ENCODE assay signal across 8 cellular contexts in the genomic region with DNA sequence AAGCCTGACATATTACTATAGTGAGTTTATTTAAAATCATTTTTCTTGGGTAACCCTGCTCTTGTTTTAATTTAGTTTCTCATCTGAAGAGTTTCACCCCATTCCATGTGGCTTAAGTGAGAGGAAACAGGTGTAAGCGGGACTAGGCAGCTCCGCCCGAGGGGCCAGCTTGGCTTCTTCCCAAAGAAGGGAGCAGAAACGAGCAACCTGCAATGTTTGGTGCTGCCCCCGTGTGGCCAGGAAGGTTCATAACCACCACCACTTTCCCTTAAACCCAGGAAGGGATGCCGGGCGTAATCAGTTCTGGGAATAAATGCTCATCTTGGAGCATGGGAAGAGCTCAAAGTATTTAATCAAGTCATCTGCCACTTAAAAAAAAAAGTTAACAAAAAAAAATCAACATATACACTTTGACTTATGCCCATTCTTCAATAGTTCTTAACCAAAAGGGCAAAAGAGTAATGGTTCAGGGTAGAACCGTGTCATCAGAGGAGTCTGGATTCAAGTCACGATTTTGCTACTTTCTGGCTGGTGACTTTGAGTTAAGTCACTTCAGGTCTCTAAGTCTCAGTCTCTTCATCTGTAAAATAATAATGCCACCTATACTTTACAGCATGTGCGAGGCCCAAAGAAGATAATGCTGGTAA.
DNase-seq lines count a peak whose midpoint lies in the region; ATAC-seq and TF ChIP-seq lines count a peak whose summit lies in the region.

No MANE protein-coding gene starts in this region.

- H3K9me3 Mint-ChIP-seq in effector memory CD8-positive, alpha-beta T cell, result no peaks in the 10 kb centered on the region
- no peaks in the 10 kb centered on the region for H3K9me3 Mint-ChIP-seq in mesothelial cell of epicardium

- H3K4me3 Mint-ChIP-seq in effector memory CD8-positive, alpha-beta T cell, result no peak overlapping the region
- peak overlapping the region; percentile 37 for H3K4me3 Mint-ChIP-seq in mesothelial cell of epicardium

- no peaks in the 10 kb centered on the region for H3K36me3 Mint-ChIP-seq in effector memory CD8-positive, alpha-beta T cell (ENCODE audit: insufficient read depth)
- peaks cover 8% of the 10 kb centered on the region for H3K36me3 Mint-ChIP-seq in mesothelial cell of epicardium

- H3K27me3 Mint-ChIP-seq in effector memory CD8-positive, alpha-beta T cell, result peaks cover 5 to 15% of the 10 kb centered on the region in 2 donors
- no peaks in the 10 kb centered on the region for H3K27me3 Mint-ChIP-seq in mesothelial cell of epicardium (ENCODE audit: low read depth)

- H3K4me1 Mint-ChIP-seq in effector memory CD8-positive, alpha-beta T cell (ENCODE audit: low read depth in 2 of 2), result peaks cover 3 to 5% of the 10 kb centered on the region in 2 donors
- peaks cover 4% of the 10 kb centered on the region for H3K4me1 Mint-ChIP-seq in mesothelial cell of epicardium

- no peak overlapping the region for H3K27ac Mint-ChIP-seq in effector memory CD8-positive, alpha-beta T cell
- H3K27ac Mint-ChIP-seq in mesothelial cell of epicardium, result peak overlapping the region; percentile 69

- DNase-seq in NCI-H82 (lab: John Stamatoyannopoulos, UW) (peak; percentile 86), mesothelial cell of epicardium (ENCODE audit: low spot score in 2 of 2, unreplicated experiment in 2 of 2) (peak; percentile 75 to 86)
- peak; percentile 11 to 39 for DNase-seq in activated CD8-positive, alpha-beta memory T cell treated with anti-CD3 and anti-CD28 coated beads for 1 hour (ENCODE audit: extremely low read depth in 1 of 2, low read depth in 1 of 2)
- DNase-seq in effector memory CD8-positive, alpha-beta T cell, result peak; percentile 10 to 35 (median 27)
- DNase-seq in stimulated activated CD8-positive, alpha-beta memory T cell treated with anti-CD3 and anti-CD28 coated beads, Interleukin-4, amount 100 ng/mL, for 24 hours (ENCODE audit: low read depth), result peak; percentile 47

- peak; percentile 74 for ATAC-seq in GM18498 (IDR thresholded peaks at IDR 0.05; ENCODE audit: unreplicated experiment)
- peak; percentile 55 for ATAC-seq in HG03196 (IDR thresholded peaks at IDR 0.05; ENCODE audit: unreplicated experiment)
- no peak for ATAC-seq in effector memory CD8-positive, alpha-beta T cell (replicated peaks)

- peak; percentile 96 for TF ChIP-seq CTCF in 22Rv1 (IDR thresholded peaks at IDR 0.05)
- peak; percentile 93 for TF ChIP-seq CTCF in mesothelial cell of epicardium (IDR thresholded peaks at IDR 0.05; ENCODE audit: unreplicated experiment)

- H3K27ac ChIP-seq in 22Rv1, result no peak overlapping the region

Comparison
In these comparisons a context has a peak if more than half of its experiments do, and no peak if none do; other contexts are left out.
1. DNase-seq: peak in every context shown above with its lines; median percentile 86 in NCI-H82; 80 in mesothelial cell of epicardium; 47 in stimulated activated CD8-positive, alpha-beta memory T cell treated with anti-CD3 and anti-CD28 coated beads, Interleukin-4, amount 100 ng/mL, for 24 hours; 27 in effector memory CD8-positive, alpha-beta T cell; 25 in activated CD8-positive, alpha-beta memory T cell treated with anti-CD3 and anti-CD28 coated beads for 1 hour.